ENCODE assay signal across 8 cellular contexts in genomic region chr22:20111045-20111688, GRCh38. TPM values are rescaled to one million over a fixed set of nuclear protein-coding genes. Genes with fewer than 3 reads are reported as not detected.
DNase-seq lines count a peak whose midpoint lies in the region; ATAC-seq and TF ChIP-seq lines count a peak whose summit lies in the region.

No MANE protein-coding gene starts in this region.

- H3K4me3 ChIP-seq in OCI-LY3 (ENCODE audit: low read length), result no peak overlapping the region
- no peak overlapping the region for H3K4me3 ChIP-seq in suprapubic skin

- H3K4me3 Mint-ChIP-seq in chondrocyte (ENCODE audit: unreplicated experiment) (no peak overlapping the region), neural crest cell (peak overlapping the region; percentile 80)

- H3K9ac ChIP-seq in OCI-LY3 (ENCODE audit: low read length), result no peak overlapping the region

- H3K27me3 Mint-ChIP-seq in chondrocyte (ENCODE audit: low read depth) (no peaks in the 10 kb centered on the region), neural crest cell (ENCODE audit: low read depth) (peaks cover 13% of the 10 kb centered on the region)

- H3K27ac ChIP-seq in OCI-LY3 (ENCODE audit: low read length), result no peak overlapping the region
- H3K27ac ChIP-seq in suprapubic skin, result no peak overlapping the region

- H3K36me3 Mint-ChIP-seq in chondrocyte (ENCODE audit: low read depth) (peaks cover 17% of the 10 kb centered on the region), neural crest cell (ENCODE audit: low read depth) (peaks cover 9% of the 10 kb centered on the region)

- 0 out of 2 replicates have a peak, but pooled peaks cover 3% of the 10 kb centered on the region for H4K20me1 ChIP-seq in OCI-LY3 (ENCODE audit: insufficient read depth, low read length)

- no peaks in the 10 kb centered on the region for H3K9me3 ChIP-seq in OCI-LY3 (ENCODE audit: insufficient read depth, low read length)
- H3K9me3 ChIP-seq in suprapubic skin, result no peaks in the 10 kb centered on the region

- H3K27me3 ChIP-seq in OCI-LY3 (ENCODE audit: low read depth, low read length) (no peaks in the 10 kb centered on the region), suprapubic skin (no peaks in the 10 kb centered on the region)

- TF ChIP-seq CTCF in GM10266 (IDR thresholded peaks at IDR 0.05; ENCODE audit: control insufficient read depth, insufficient read depth, low read depth, missing control alignments) (peak; percentile 36), OCI-LY3 (IDR thresholded peaks at IDR 0.05; ENCODE audit: low read depth, low read length) (peak; percentile 46), chondrocyte (IDR thresholded peaks at IDR 0.05) (peak; percentile 68), neural crest cell (conservative IDR thresholded peaks at IDR 0.05) (peak; percentile 60), suprapubic skin (IDR thresholded peaks at IDR 0.05) (peak in 1 of 2 donors; percentile 24)

- peak overlapping the region; percentile 29 for H3K27ac Mint-ChIP-seq in chondrocyte (ENCODE audit: unreplicated experiment)
- H3K27ac Mint-ChIP-seq in neural crest cell (ENCODE audit: unreplicated experiment), result no peak overlapping the region

- ATAC-seq in HG02623 (IDR thresholded peaks at IDR 0.05; ENCODE audit: unreplicated experiment) (no peak), HG02588 (IDR thresholded peaks at IDR 0.05; ENCODE audit: unreplicated experiment) (no peak)

- no peak for TF ChIP-seq EP300 in suprapubic skin (IDR thresholded peaks at IDR 0.05)

- H3K9me3 Mint-ChIP-seq in chondrocyte (ENCODE audit: low read depth), result no peaks in the 10 kb centered on the region
- no peaks in the 10 kb centered on the region for H3K9me3 Mint-ChIP-seq in neural crest cell

- H3K4me2 ChIP-seq in OCI-LY3 (ENCODE audit: low read length), result no peak overlapping the region

- H3K4me1 ChIP-seq in OCI-LY3 (ENCODE audit: low read length), result peaks cover 8% of the 10 kb centered on the region
- peaks cover 10% of the 10 kb centered on the region for H3K4me1 ChIP-seq in suprapubic skin

- peak; percentile 54 for DNase-seq in AG08396 (ENCODE audit: low spot score)
- peak; percentile 73 for DNase-seq in GM10266 (ENCODE audit: extremely low spot score)
- peak; percentile 60 for DNase-seq in chondrocyte (ENCODE audit: low spot score)
- DNase-seq in neural crest cell (ENCODE audit: low read depth, low spot score), result no peak
- no peak for DNase-seq in suprapubic skin (ENCODE audit: low spot score in 2 of 2)

- peaks cover 26% of the 10 kb centered on the region for H3K79me2 ChIP-seq in OCI-LY3 (ENCODE audit: low read length)

- peaks cover 80% of the 10 kb centered on the region for H3K36me3 ChIP-seq in OCI-LY3 (replicated peaks; ENCODE audit: low read depth, low read length)
- peaks cover 97% of the 10 kb centered on the region for H3K36me3 ChIP-seq in suprapubic skin

- peaks cover 11% of the 10 kb centered on the region for H3K4me1 Mint-ChIP-seq in chondrocyte (ENCODE audit: low read depth)
- peaks cover 12% of the 10 kb centered on the region for H3K4me1 Mint-ChIP-seq in neural crest cell

- no peak for TF ChIP-seq POLR2A in suprapubic skin (IDR thresholded peaks at IDR 0.05)

- WGBS in suprapubic skin, result 60% methylated on average over 11 of the region's 14 CpGs

- no peak overlapping the region for H2AFZ ChIP-seq in OCI-LY3 (ENCODE audit: low read depth, low read length)

RNA-seq across cellular contexts. Expression of gene RANBP1, which starts 4.7 kb away (rescaled TPM):
- total RNA-seq in chondrocyte, result 79.5 to 122 TPM (median 82.1 TPM) in 3 replicates
- total RNA-seq in neural crest cell, result 469 and 489 TPM in 2 replicates
- total RNA-seq in suprapubic skin, result 100 to 1,000 TPM; 107 to 150 (median 119) TPM

RNA-seq across cellular contexts. Expression of gene TRMT2A, which starts 5.9 kb away (rescaled TPM):
- total RNA-seq in chondrocyte (45.8 to 66.1 TPM (median 49.3 TPM) in 3 replicates), neural crest cell (75.1 and 77.7 TPM in 2 replicates), suprapubic skin (10 to 100 TPM; 52.0 to 98.6 (median 55.7) TPM)

RNA-seq across cellular contexts. Expression of gene ZDHHC8, which starts 20.4 kb away (rescaled TPM):
- 94.2 to 100 TPM (median 95.2 TPM) in 3 replicates for total RNA-seq in chondrocyte
- total RNA-seq in neural crest cell, result 82.1 and 98.9 TPM in 2 replicates
- total RNA-seq in suprapubic skin, result 10 to 100 TPM; 26.0 to 64.2 (median 34.9) TPM

RNA-seq across cellular contexts. Expression of gene DGCR8, which starts 31.1 kb away (rescaled TPM):
- total RNA-seq in chondrocyte, result 30.2 to 38.1 TPM (median 32.5 TPM) in 3 replicates
- 86.3 and 86.5 TPM in 2 replicates for total RNA-seq in neural crest cell
- 10 to 100 TPM; 22.4 to 69.1 (median 38.0) TPM for total RNA-seq in suprapubic skin

RNA-seq across cellular contexts. Expression of gene CCDC188, which starts 39.7 kb away (rescaled TPM):
- total RNA-seq in chondrocyte (0.36 to 5.4 TPM (median 5.3 TPM) in 3 replicates), neural crest cell (8.2 and 8.6 TPM in 2 replicates), suprapubic skin (under 1 TPM in 1 of 4 donors, not detected in 3; 0.34 TPM)

Comparison
In these comparisons a context has a peak if more than half of its experiments do, and no peak if none do; other contexts are left out.
1. DNase-seq: peak in AG08396 (single experiment), GM10266 (single experiment) and chondrocyte (single experiment); none in neural crest cell (single experiment) and suprapubic skin (0 of 2).